Comparison of ENCODE assay signal across 20 cellular contexts in the genomic region with DNA sequence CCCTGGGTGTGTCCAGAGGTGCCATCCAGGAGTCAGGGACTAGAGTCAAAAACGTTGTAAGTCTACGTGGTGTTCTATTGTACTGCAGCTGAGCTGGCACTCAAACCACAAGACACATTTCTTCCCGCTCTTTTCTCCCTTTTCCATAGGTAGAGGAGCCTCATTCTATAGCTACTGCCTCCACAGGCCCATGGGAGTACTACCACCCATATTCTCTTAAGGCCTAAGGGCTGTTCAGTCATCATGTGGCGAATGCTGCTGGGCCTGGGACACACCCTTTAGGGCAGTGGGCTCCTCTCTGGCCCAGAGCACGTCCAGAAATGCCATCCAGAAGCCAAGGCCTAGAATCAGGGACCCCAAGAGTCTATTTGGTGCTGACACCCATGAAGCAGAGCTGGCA.
DNase-seq lines count a peak whose midpoint lies in the region; ATAC-seq and TF ChIP-seq lines count a peak whose summit lies in the region.
"Had no signal": no experiment of that assay in that cellular context is flagged by ENCODE, and none has a peak within 500 bp of the region (broad histone marks: within the 10 kb centered on the region; RNA-seq: fewer than 3 reads in every experiment).

No MANE protein-coding gene starts in this region.

- H3K27ac Mint-ChIP-seq in H9: no peak overlapping the region
- no peak overlapping the region for H3K27ac Mint-ChIP-seq in WTC11
- H3K27ac Mint-ChIP-seq in CD14-positive monocyte: no peak overlapping the region
- H3K27ac Mint-ChIP-seq: CD4-positive, CD25-positive, alpha-beta regulatory T cell had no signal

- H3K14ac ChIP-seq in H9 (ENCODE audit: insufficient read depth, low read length): no peak overlapping the region

- H3K4me3 ChIP-seq in GM12864 (ENCODE audit: low read depth, low read length): no peak overlapping the region

- H3K4ac ChIP-seq in H9 (ENCODE audit: low read depth, low read length): no peak overlapping the region

- H3K4me1 Mint-ChIP-seq in H9: no peaks in the 10 kb centered on the region
- no peaks in the 10 kb centered on the region for H3K4me1 Mint-ChIP-seq in WTC11
- no peaks in the 10 kb centered on the region for H3K4me1 Mint-ChIP-seq in CD14-positive monocyte
- H3K4me1 Mint-ChIP-seq: CD4-positive, CD25-positive, alpha-beta regulatory T cell had no signal

- no peaks in the 10 kb centered on the region for H3K23me2 ChIP-seq in H9 (ENCODE audit: insufficient read length, low read depth, low read length, poor library complexity, severe bottlenecking)

- H3K9ac ChIP-seq in H9 (ENCODE audit: extremely low read depth, insufficient read length, low read length): no peak overlapping the region

- ATAC-seq in WTC11 (peak; percentile 70), GM18511 (IDR thresholded peaks at IDR 0.05; ENCODE audit: unreplicated experiment) (no peak), GM21576 (IDR thresholded peaks at IDR 0.05; ENCODE audit: unreplicated experiment) (no peak)

- no CpG with 5 or more reads among the region's 5 CpGs for WGBS in H9 (ENCODE audit: extremely low coverage, insufficient read length, low lambda C conversion rate)

- H3K36me3 Mint-ChIP-seq in H9 (ENCODE audit: insufficient read depth in 1 of 3, low read depth in 3 of 3): peaks cover 0 to 5% (median 0%) of the 10 kb centered on the region in 3 experiments; a peak in 2 of 7 replicates
- peaks cover 14% of the 10 kb centered on the region; the same call in 1 of the 2 replicates for H3K36me3 Mint-ChIP-seq in WTC11
- no peaks in the 10 kb centered on the region for H3K36me3 Mint-ChIP-seq in CD14-positive monocyte
- H3K36me3 Mint-ChIP-seq: CD4-positive, CD25-positive, alpha-beta regulatory T cell had no signal

- no peaks in the 10 kb centered on the region for H3K9me3 ChIP-seq in H9 (ENCODE audit: control insufficient read depth, low read depth, low read length)

- no peak overlapping the region for H2BK20ac ChIP-seq in H9 (ENCODE audit: low read depth, low read length, poor library complexity, severe bottlenecking)

- no peak overlapping the region for H2BK5ac ChIP-seq in H9 (ENCODE audit: insufficient read length, low read length)

- no peaks in the 10 kb centered on the region for H3K79me2 ChIP-seq in H9 (ENCODE audit: insufficient read depth, low read length)

- no peak overlapping the region for H2AFZ ChIP-seq in H9 (ENCODE audit: low read length)

- no peak overlapping the region for H3K4me2 ChIP-seq in H9 (ENCODE audit: insufficient read depth, insufficient read length, low read length)

- no peak overlapping the region for H4K8ac ChIP-seq in H9 (replicated peaks; ENCODE audit: insufficient read length, low read depth, low read length)

- no peak overlapping the region for H3K23ac ChIP-seq in H9 (ENCODE audit: insufficient read length, low read depth, low read length)

- H2AK5ac ChIP-seq in H9 (ENCODE audit: insufficient read length, low read length): no peak overlapping the region

- no peak overlapping the region for H3T11ph ChIP-seq in H9 (ENCODE audit: low read length)

- H2BK120ac ChIP-seq in H9 (ENCODE audit: low read depth, low read length, poor library complexity, severe bottlenecking): no peak overlapping the region

- H3K56ac ChIP-seq in H9 (ENCODE audit: insufficient read length, low read depth, low read length): no peak overlapping the region

- H3K27me3 Mint-ChIP-seq in H9 (ENCODE audit: low read depth): peaks cover 4% of the 10 kb centered on the region; the same call in 1 of the 2 replicates
- peaks cover 6% of the 10 kb centered on the region; the same call in 1 of the 2 replicates for H3K27me3 Mint-ChIP-seq in WTC11 (ENCODE audit: low read depth)
- H3K27me3 Mint-ChIP-seq in CD14-positive monocyte (ENCODE audit: low read depth in 3 of 3): no peaks in the 10 kb centered on the region
- H3K27me3 Mint-ChIP-seq: CD4-positive, CD25-positive, alpha-beta regulatory T cell had no signal

- H3K4me1 ChIP-seq in H9 (ENCODE audit: insufficient read depth, low read length): no peaks in the 10 kb centered on the region

- POLR2A ChIA-PET in WTC11 (lab: Charles Lee): no interaction called here

- no peak overlapping the region for H2BK12ac ChIP-seq in H9 (ENCODE audit: insufficient read length, low read depth, low read length)

- DNase-seq in GM12864 (ENCODE audit: low read depth) (no peak), H9 (no peak), WTC11 (ENCODE audit: low spot score) (no peak), posterior vena cava (ENCODE audit: low spot score) (peak; percentile 54), CD14-positive monocyte (ENCODE audit: low spot score) (no peak)
- DNase-seq: AML-193; CD4-positive, CD25-positive, alpha-beta regulatory T cell; DMS79; H7; IMR-90; NCI-H1092 treated with DMSO at 0.1 percent for 48 hours; NCI-H146; NCI-H2029 treated with DMSO at 0.1 percent for 48 hours; NCI-H2171; NCI-H526; Right ventricle myocardium superior; SW 1271; T-helper 2 cell had no signal

- TF ChIP-seq CTCF in GM12864 (IDR thresholded peaks at IDR 0.05; ENCODE audit: low read depth, low read length, missing control alignments) (peak; percentile 11), H9 (conservative IDR thresholded peaks at IDR 0.05) (0 out of 3 replicates have a peak, but pooled peaks have one; percentile 36), WTC11 (IDR thresholded peaks at IDR 0.05) (no peak), CD14-positive monocyte (IDR thresholded peaks at IDR 0.05) (no peak)

- no peak overlapping the region for H2BK15ac ChIP-seq in H9 (ENCODE audit: low read depth, low read length)

- no peaks in the 10 kb centered on the region for H3K79me1 ChIP-seq in H9 (ENCODE audit: insufficient read depth, low read depth, low read length, poor library complexity, severe bottlenecking)

- no peak overlapping the region for H4K5ac ChIP-seq in H9 (ENCODE audit: insufficient read length, low read depth, low read length)

- H4K91ac ChIP-seq in H9 (ENCODE audit: insufficient read length, low read depth, low read length): no peak overlapping the region

- no peak overlapping the region for H3K18ac ChIP-seq in H9 (ENCODE audit: insufficient read length, low read depth, low read length)

- no peaks in the 10 kb centered on the region for H4K20me1 ChIP-seq in H9 (ENCODE audit: control insufficient read depth, insufficient read depth, insufficient read length)

- CTCF ChIA-PET in WTC11 (lab: Charles Lee): interaction anchor here (0.6 kb wide), 1 partner anchor 636 kb away, joined by 4 read pairs; no protein-coding TSS in a partner anchor

- H3K9me3 Mint-ChIP-seq in H9: peaks cover 6 to 7% of the 10 kb centered on the region in 2 experiments; a peak in 4 of 5 replicates
- peaks cover 27% of the 10 kb centered on the region for H3K9me3 Mint-ChIP-seq in WTC11
- H3K9me3 Mint-ChIP-seq in CD14-positive monocyte: peaks cover 0 to 20% (median 7%) of the 10 kb centered on the region in 7 donors

- no peak overlapping the region for H3K27ac ChIP-seq in H9 (ENCODE audit: insufficient read length, low read depth, low read length)

- intact Hi-C loops in posterior vena cava (cut with DNase I): no loop called here
- intact Hi-C loops in CD14-positive monocyte (cut with micrococcal nuclease): no loop called here

- no peaks in the 10 kb centered on the region for H3K27me3 ChIP-seq in H9 (ENCODE audit: insufficient read depth, low read length)

- H3K4me3 Mint-ChIP-seq in H9 (no peak overlapping the region), WTC11 (no peak overlapping the region), CD14-positive monocyte (no peak overlapping the region)
- H3K4me3 Mint-ChIP-seq: CD4-positive, CD25-positive, alpha-beta regulatory T cell had no signal

TF ChIP-seq in WTC11, 78 proteins besides CTCF, POLR2A, EP300 and RAD21 (continues in another document):
- TF ChIP-seq ZNF232 (CRISPR knock-in tag; IDR thresholded peaks at IDR 0.05) (no peak), SMAD3 (CRISPR knock-in tag; IDR thresholded peaks at IDR 0.05; ENCODE audit: borderline replicate concordance) (no peak), ZNF423 (CRISPR knock-in tag; IDR thresholded peaks at IDR 0.05) (no peak), OVOL2 (CRISPR knock-in tag; IDR thresholded peaks at IDR 0.05; ENCODE audit: borderline replicate concordance) (no peak), CBFB (CRISPR knock-in tag; IDR thresholded peaks at IDR 0.05; ENCODE audit: low read depth) (no peak)
- TF ChIP-seq, protein P1, sequence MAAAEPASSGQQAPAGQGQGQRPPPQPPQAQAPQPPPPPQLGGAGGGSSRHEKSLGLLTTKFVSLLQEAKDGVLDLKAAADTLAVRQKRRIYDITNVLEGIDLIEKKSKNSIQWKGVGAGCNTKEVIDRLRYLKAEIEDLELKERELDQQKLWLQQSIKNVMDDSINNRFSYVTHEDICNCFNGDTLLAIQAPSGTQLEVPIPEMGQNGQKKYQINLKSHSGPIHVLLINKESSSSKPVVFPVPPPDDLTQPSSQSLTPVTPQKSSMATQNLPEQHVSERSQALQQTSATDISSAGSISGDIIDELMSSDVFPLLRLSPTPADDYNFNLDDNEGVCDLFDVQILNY (CRISPR knock-in tag; IDR thresholded peaks at IDR 0.05): no peak
- TF ChIP-seq, protein P2, sequence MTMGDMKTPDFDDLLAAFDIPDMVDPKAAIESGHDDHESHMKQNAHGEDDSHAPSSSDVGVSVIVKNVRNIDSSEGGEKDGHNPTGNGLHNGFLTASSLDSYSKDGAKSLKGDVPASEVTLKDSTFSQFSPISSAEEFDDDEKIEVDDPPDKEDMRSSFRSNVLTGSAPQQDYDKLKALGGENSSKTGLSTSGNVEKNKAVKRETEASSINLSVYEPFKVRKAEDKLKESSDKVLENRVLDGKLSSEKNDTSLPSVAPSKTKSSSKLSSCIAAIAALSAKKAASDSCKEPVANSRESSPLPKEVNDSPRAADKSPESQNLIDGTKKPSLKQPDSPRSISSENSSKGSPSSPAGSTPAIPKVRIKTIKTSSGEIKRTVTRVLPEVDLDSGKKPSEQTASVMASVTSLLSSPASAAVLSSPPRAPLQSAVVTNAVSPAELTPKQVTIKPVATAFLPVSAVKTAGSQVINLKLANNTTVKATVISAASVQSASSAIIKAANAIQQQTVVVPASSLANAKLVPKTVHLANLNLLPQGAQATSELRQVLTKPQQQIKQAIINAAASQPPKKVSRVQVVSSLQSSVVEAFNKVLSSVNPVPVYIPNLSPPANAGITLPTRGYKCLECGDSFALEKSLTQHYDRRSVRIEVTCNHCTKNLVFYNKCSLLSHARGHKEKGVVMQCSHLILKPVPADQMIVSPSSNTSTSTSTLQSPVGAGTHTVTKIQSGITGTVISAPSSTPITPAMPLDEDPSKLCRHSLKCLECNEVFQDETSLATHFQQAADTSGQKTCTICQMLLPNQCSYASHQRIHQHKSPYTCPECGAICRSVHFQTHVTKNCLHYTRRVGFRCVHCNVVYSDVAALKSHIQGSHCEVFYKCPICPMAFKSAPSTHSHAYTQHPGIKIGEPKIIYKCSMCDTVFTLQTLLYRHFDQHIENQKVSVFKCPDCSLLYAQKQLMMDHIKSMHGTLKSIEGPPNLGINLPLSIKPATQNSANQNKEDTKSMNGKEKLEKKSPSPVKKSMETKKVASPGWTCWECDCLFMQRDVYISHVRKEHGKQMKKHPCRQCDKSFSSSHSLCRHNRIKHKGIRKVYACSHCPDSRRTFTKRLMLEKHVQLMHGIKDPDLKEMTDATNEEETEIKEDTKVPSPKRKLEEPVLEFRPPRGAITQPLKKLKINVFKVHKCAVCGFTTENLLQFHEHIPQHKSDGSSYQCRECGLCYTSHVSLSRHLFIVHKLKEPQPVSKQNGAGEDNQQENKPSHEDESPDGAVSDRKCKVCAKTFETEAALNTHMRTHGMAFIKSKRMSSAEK (CRISPR knock-in tag; IDR thresholded peaks at IDR 0.05; ENCODE audit: borderline replicate concordance): no peak

Comparison
In these comparisons a context has a peak if more than half of its experiments do, and no peak if none do; other contexts are left out.
1. CTCF ChIP-seq: peak in GM12864 (single experiment) and H9 (single experiment); none in WTC11 (single experiment) and CD14-positive monocyte (single experiment).